In genomic region chr16:19095699-19096098, GRCh38 we compare ENCODE assay signal across 15 cellular contexts. TPM values are rescaled to one million over a fixed set of nuclear protein-coding genes. Genes with fewer than 3 reads are reported as not detected.
DNase-seq lines count a peak whose midpoint lies in the region; ATAC-seq and TF ChIP-seq lines count a peak whose summit lies in the region.
"Had no signal": no experiment of that assay in that cellular context is flagged by ENCODE, and none has a peak within 500 bp of the region (broad histone marks: within the 10 kb centered on the region; RNA-seq: fewer than 3 reads in every experiment).

No MANE protein-coding gene starts in this region.

- no peaks in the 10 kb centered on the region for H3F3A ChIP-seq in SK-N-SH (replicated peaks; ENCODE audit: insufficient read depth)

- H3K27ac ChIP-seq in SK-N-SH (ENCODE audit: low read depth in 2 of 2, low read length in 1 of 2), result no peak overlapping the region
- H3K27ac ChIP-seq: Peyer's patch had no signal

- no peaks in the 10 kb centered on the region; the same call in 1 of the 2 replicates for H3K27me3 ChIP-seq in SK-N-SH (ENCODE audit: insufficient read depth)
- H3K27me3 ChIP-seq: Peyer's patch had no signal

- H3K4me1 ChIP-seq in SK-N-SH (ENCODE audit: control insufficient read depth in 1 of 2, insufficient read depth in 2 of 2, low read depth in 1 of 2, low read length in 1 of 2), result no peaks in the 10 kb centered on the region

- H3K9me3 ChIP-seq in SK-N-SH, result no peaks in the 10 kb centered on the region
- H3K9me3 ChIP-seq: Peyer's patch had no signal

- no peak for TF ChIP-seq CTCF in GM13976 (IDR thresholded peaks at IDR 0.05; ENCODE audit: borderline replicate concordance, control extremely low read depth, extremely low read depth, insufficient read depth, missing control alignments)
- TF ChIP-seq CTCF in SK-N-SH (IDR thresholded peaks at IDR 0.05), result no peak

- no peak overlapping the region for H3K4me2 ChIP-seq in SK-N-SH

- no peaks in the 10 kb centered on the region for H3K9me2 ChIP-seq in SK-N-SH

- POLR2A ChIA-PET in SK-N-SH (lab: Yijun Ruan, JAX), result no interaction called here

- no peaks in the 10 kb centered on the region for H3K36me3 ChIP-seq in SK-N-SH (replicated peaks in 1 of 2; ENCODE audit: control insufficient read depth in 1 of 2, insufficient read depth in 2 of 2, low read length in 1 of 2)
- H3K36me3 ChIP-seq: Peyer's patch had no signal

- WGBS in SK-N-SH (ENCODE audit: low lambda C conversion rate), result 69% methylated on average over 4 of the region's 4 CpGs

- no peaks in the 10 kb centered on the region for H4K20me1 ChIP-seq in SK-N-SH (ENCODE audit: insufficient read depth)

- H3K79me2 ChIP-seq in SK-N-SH (ENCODE audit: insufficient read depth), result no peaks in the 10 kb centered on the region

- CTCF ChIA-PET in SK-N-SH (lab: Yijun Ruan, JAX), result interaction anchor here (1.3 to 2.8 kb wide), 3 partner anchors 9 to 407 kb away, joined by 3 to 28 read pairs (median 6); no protein-coding TSS in a partner anchor

- DNase-seq in GM13976 (ENCODE audit: low spot score), result peak; percentile 46
- DNase-seq in RPMI8226, result peak; percentile 78
- peak; percentile 12 for DNase-seq in mesenteric fat pad (ENCODE audit: low spot score)
- DNase-seq in effector CD4-positive, alpha-beta T cell, result no peak
- DNase-seq in SK-N-SH, result no peak
- DNase-seq: activated CD4-positive, alpha-beta T cell treated with anti-CD3 and anti-CD28 coated beads, Interleukin-2, amount 10 ng/mL, durations not matched to agents 24 days and 14 days; activated T-cell treated with anti-CD3 and anti-CD28 coated beads, Interleukin-2, amount 50 U/mL, for 4 hours; NCI-H2171; stimulated activated CD4-positive, alpha-beta T cell treated with anti-CD3 and anti-CD28 coated beads, Interleukin-4, amount 100 ng/mL, for 4 hours; stimulated activated naive CD4-positive, alpha-beta T cell had no signal

- H2AFZ ChIP-seq in SK-N-SH (ENCODE audit: low read depth), result no peak overlapping the region

- H3K4me3 ChIP-seq in SK-N-SH (ENCODE audit: low read depth in 2 of 2, low read length in 1 of 2), result no peak overlapping the region
- H3K4me3 ChIP-seq: lung, Peyer's patch had no signal

- TF ChIP-seq RAD21 in SK-N-SH (IDR thresholded peaks at IDR 0.05; ENCODE audit: low read length), result no peak

- no peak overlapping the region for H3K9ac ChIP-seq in SK-N-SH

- ATAC-seq in HG03571 (IDR thresholded peaks at IDR 0.05; ENCODE audit: unreplicated experiment) (peak; percentile 72), HG03342 (IDR thresholded peaks at IDR 0.05; ENCODE audit: unreplicated experiment) (no peak)
- ATAC-seq: activated T-cell treated with anti-CD3 and anti-CD28 coated beads, Interleukin-2, amount 50 U/mL, for 4 hours had no signal

- in situ Hi-C loops in GM13976 (cut with MboI; ENCODE audit: low sequenced_read_pairs, unreplicated experiment), result no loop called here

- no peak for TF ChIP-seq EP300 in SK-N-SH (IDR thresholded peaks at IDR 0.05; ENCODE audit: borderline replicate concordance in 1 of 2, low read depth in 1 of 2, low read length in 1 of 2)

TF ChIP-seq in SK-N-SH, 30 proteins besides CTCF, POLR2A, EP300 and RAD21:
- TF ChIP-seq RXRA (IDR thresholded peaks at IDR 0.05; ENCODE audit: borderline replicate concordance, low read depth) (no peak), POLR2AphosphoS5 (IDR thresholded peaks at IDR 0.05; ENCODE audit: low read depth, low read length) (no peak), RCOR1 (IDR thresholded peaks at IDR 0.05; ENCODE audit: low read length) (no peak), IRF3 (IDR thresholded peaks at IDR 0.05; ENCODE audit: low read depth, low read length) (no peak), GABPA (IDR thresholded peaks at IDR 0.05; ENCODE audit: low read depth) (no peak), YY1 (IDR thresholded peaks at IDR 0.05; ENCODE audit: low read depth) (no peak), MAX (IDR thresholded peaks at IDR 0.05; ENCODE audit: low read depth) (no peak), MEF2A (IDR thresholded peaks at IDR 0.05; ENCODE audit: borderline replicate concordance, low read depth) (no peak), EZH2phosphoT487 (IDR thresholded peaks at IDR 0.05; ENCODE audit: borderline replicate concordance, low read depth) (no peak), TAF1 (IDR thresholded peaks at IDR 0.05; ENCODE audit: borderline replicate concordance, low read depth, low read length) (no peak), SMC3 (IDR thresholded peaks at IDR 0.05; ENCODE audit: low read depth, low read length) (no peak), SIN3A (IDR thresholded peaks at IDR 0.05; ENCODE audit: borderline replicate concordance, low read depth, low read length) (no peak)

RNA-seq across cellular contexts. Expression of gene ITPRIPL2, which starts 18.1 kb away (rescaled TPM):
- total RNA-seq in mesenteric fat pad, result 89.8 TPM
- 4.3 and 4.7 TPM in 2 replicates for polyA plus RNA-seq in SK-N-SH (2012; rRNA removed)
- polyA plus RNA-seq in SK-N-SH (2012; cell fraction: cytosol; rRNA removed), result 5.3 and 5.5 TPM in 2 replicates
- 4.5 and 5.3 TPM in 2 replicates for polyA plus RNA-seq in SK-N-SH (2012; cell fraction: nucleus; rRNA removed)
- polyA plus RNA-seq: neural cell had no signal

RNA-seq across cellular contexts. Expression of gene COQ7, which starts 28.3 kb away (rescaled TPM):
- total RNA-seq in mesenteric fat pad, result 11.3 TPM
- 17.9 and 24.0 TPM in 2 replicates for polyA plus RNA-seq in SK-N-SH (2012; rRNA removed)
- 19.6 and 21.4 TPM in 2 replicates for polyA plus RNA-seq in SK-N-SH (2012; cell fraction: cytosol; rRNA removed)
- 17.3 and 21.0 TPM in 2 replicates for polyA plus RNA-seq in SK-N-SH (2012; cell fraction: nucleus; rRNA removed)

Comparison
In these comparisons a context has a peak if more than half of its experiments do, and no peak if none do; other contexts are left out.
1. DNase-seq: peak in GM13976 (single experiment), RPMI8226 (single experiment) and mesenteric fat pad (single experiment); none in effector CD4-positive, alpha-beta T cell (single experiment) and SK-N-SH (single experiment).